In genomic region chr15:85016275-85016674, GRCh38 we compare ENCODE assay signal across 31 cellular contexts.
"Had no signal": no experiment of that assay in that cellular context is flagged by ENCODE, and none has a peak within 500 bp of the region (broad histone marks: within the 10 kb centered on the region; RNA-seq: fewer than 3 reads in every experiment).

No MANE protein-coding gene starts in this region.

- H3K4me3 Mint-ChIP-seq: immature natural killer cell; naive thymus-derived CD8-positive, alpha-beta T cell; nephron; neural crest cell; stimulated activated naive CD8-positive, alpha-beta T cell treated with anti-CD3 and anti-CD28 coated beads, Interleukin-15, Interleukin-2, amounts not matched to agents 100 ng/mL and 50 ng/mL, for 24 hours had no signal

- H3K27ac ChIP-seq: left lung, pancreas, prostate gland, skin epidermis, suprapubic skin, thoracic aorta, tibial artery, upper lobe of right lung had no signal

- H3K4me1 ChIP-seq: prostate gland had no signal

- H3K27me3 Mint-ChIP-seq: naive thymus-derived CD8-positive, alpha-beta T cell; stimulated activated naive CD8-positive, alpha-beta T cell treated with anti-CD3 and anti-CD28 coated beads, Interleukin-15, Interleukin-2, amounts not matched to agents 100 ng/mL and 50 ng/mL, for 24 hours had no signal

- H3K9me3 ChIP-seq: left lung, mucosa of descending colon, pancreas, prostate gland, suprapubic skin, thoracic aorta, tibial artery, upper lobe of right lung had no signal

- H3K36me3 ChIP-seq: left lung, pancreas, prostate gland, suprapubic skin, thoracic aorta, tibial artery, upper lobe of right lung had no signal

- H3K27ac Mint-ChIP-seq: immature natural killer cell; nephron; stimulated activated naive CD8-positive, alpha-beta T cell treated with anti-CD3 and anti-CD28 coated beads, Interleukin-15, Interleukin-2, amounts not matched to agents 100 ng/mL and 50 ng/mL, for 24 hours had no signal

- H3K36me3 Mint-ChIP-seq: immature natural killer cell; naive thymus-derived CD8-positive, alpha-beta T cell had no signal

- H3K4me1 Mint-ChIP-seq: nephron, neural crest cell had no signal

- H3K9me3 Mint-ChIP-seq: immature natural killer cell; nephron; neural crest cell; stimulated activated naive CD8-positive, alpha-beta T cell treated with anti-CD3 and anti-CD28 coated beads, Interleukin-15, Interleukin-2, amounts not matched to agents 100 ng/mL and 50 ng/mL, for 24 hours had no signal

- ATAC-seq: left lung; naive thymus-derived CD8-positive, alpha-beta T cell; pancreas; right cardiac atrium; sciatic nerve; upper lobe of right lung had no signal

- H3K27me3 ChIP-seq: left lung, pancreas, suprapubic skin, tibial artery, upper lobe of right lung had no signal

- H3K4me3 ChIP-seq: left lung, lung, mucosa of descending colon, pancreas, prostate gland, skin epidermis, suprapubic skin, thoracic aorta, tibial artery, upper lobe of right lung had no signal

- DNase-seq: hypothalamus; immature natural killer cell; kidney; left colon; left lung; mesendoderm; midbrain; mucosa of descending colon; naive thymus-derived CD8-positive, alpha-beta T cell; nucleus accumbens; pancreas; posterior cingulate gyrus; retina; right cardiac atrium; stimulated activated CD4-positive, alpha-beta T cell treated with anti-CD3 and anti-CD28 coated beads, Interleukin-12 subunit alpha, Interleukin-12 subunit beta, amount 100 ng/mL, for 4 hours; stimulated activated CD4-positive, alpha-beta T cell treated with anti-CD3 and anti-CD28 coated beads, Interleukin-15, amount 100 ng/mL, for 24 hours; stimulated activated CD4-positive, alpha-beta T cell treated with anti-CD3 and anti-CD28 coated beads, Interleukin-2, amount 100 ng/mL, for 24 hours; stimulated activated CD4-positive, alpha-beta T cell treated with anti-CD3 and anti-CD28 coated beads, Interleukin-4, amount 100 ng/mL, for 1 hour; stimulated activated naive CD4-positive, alpha-beta T cell; tibial artery; trophoblast cell; upper lobe of right lung had no signal
